Comparison of ENCODE assay signal across 8 cellular contexts in the genomic region with DNA sequence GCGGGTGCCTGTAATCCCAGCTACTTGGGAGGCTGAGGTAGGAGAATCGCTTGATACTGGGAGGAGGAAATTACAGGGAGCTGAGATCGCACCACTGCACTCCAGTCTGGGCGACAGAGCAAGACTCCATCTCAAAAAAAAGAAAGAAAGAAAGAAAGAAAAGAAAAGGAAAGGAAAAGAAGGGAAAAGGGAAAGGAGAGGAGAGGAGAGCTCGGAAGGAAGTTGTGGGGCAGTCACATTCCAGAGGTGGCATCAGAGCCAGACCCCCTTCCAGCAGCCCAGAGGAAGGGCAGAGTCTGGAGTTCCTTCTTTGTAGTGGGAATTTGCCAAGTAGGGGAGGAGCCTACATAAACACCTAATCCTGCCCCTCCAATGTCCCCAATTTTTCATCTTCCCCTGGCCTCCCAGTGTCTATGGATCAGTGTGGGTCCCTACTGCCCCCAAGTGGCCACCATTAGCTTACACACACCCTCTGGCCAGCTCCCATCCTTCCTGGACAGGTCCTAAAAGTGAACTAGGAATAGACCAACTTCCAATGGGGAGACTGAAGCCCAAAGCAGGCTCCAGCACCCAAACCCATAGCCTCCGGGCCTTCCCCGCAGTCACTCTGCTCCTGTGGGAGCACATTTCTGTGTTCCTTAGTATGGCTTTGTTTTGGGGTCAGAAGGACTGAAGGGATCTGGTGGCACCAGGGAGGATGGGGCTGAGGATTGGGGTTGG. TPM values are rescaled to one million over a fixed set of nuclear protein-coding genes. Genes with fewer than 3 reads are reported as not detected.
DNase-seq lines count a peak whose midpoint lies in the region; ATAC-seq and TF ChIP-seq lines count a peak whose summit lies in the region.

No MANE protein-coding gene starts in this region.

- H3K4me3 ChIP-seq in adrenal gland: no peak overlapping the region

- intact Hi-C loops in adrenal gland (cut with DNase I) (loop anchor here (5.0 kb wide), 1 partner anchor 86 kb away; no protein-coding TSS in a partner anchor), left ventricle myocardium superior (cut with micrococcal nuclease) (no loop called here), sciatic nerve (cut with DNase I) (loop anchor here (10.0 kb wide), 1 partner anchor 58 kb away; a partner anchor contains a TSS)

- peak; percentile 58 to 81 (median 74) for TF ChIP-seq CTCF in adrenal gland (IDR thresholded peaks at IDR 0.05)

- TF ChIP-seq POLR2A in adrenal gland (IDR thresholded peaks at IDR 0.05): no peak

- H3K27ac ChIP-seq in adrenal gland: no peak overlapping the region

- H3K4me1 ChIP-seq in adrenal gland (replicated peaks in 1 of 2): peaks cover 9% of the 10 kb centered on the region in 2 donors

- no peaks in the 10 kb centered on the region for H3K9me3 ChIP-seq in adrenal gland (replicated peaks in 1 of 3)

- H3K36me3 ChIP-seq in adrenal gland (replicated peaks in 1 of 2): no peaks in the 10 kb centered on the region

- WGBS in adrenal gland, 4 donors: 65 to 87% (median 69%) methylated on average over 5 to 7 of the region's 7 CpGs

- peak; percentile 28 for DNase-seq in DMS79 (lab: John Stamatoyannopoulos, UW)
- peak; percentile 87 for DNase-seq in NCI-H82 (lab: John Stamatoyannopoulos, UW)
- peak; percentile 63 to 86 (median 74) for DNase-seq in adrenal gland
- DNase-seq in left ventricle myocardium superior: no peak
- no peak for DNase-seq in sciatic nerve (ENCODE audit: low spot score)
- no peak for DNase-seq in GM19238 (ENCODE audit: insufficient read length, low spot score)

- H3K27me3 ChIP-seq in adrenal gland: peaks cover 15% of the 10 kb centered on the region

- ATAC-seq in HG02852 (IDR thresholded peaks at IDR 0.05; ENCODE audit: unreplicated experiment): peak; percentile 59
- peak; percentile 87 for ATAC-seq in left ventricle myocardium superior
- ATAC-seq in sciatic nerve: peak; percentile 56
- no peak for ATAC-seq in GM21390 (IDR thresholded peaks at IDR 0.05; ENCODE audit: unreplicated experiment)

RNA-seq across cellular contexts. Expression of a gene that starts 39.6 kb away (rescaled TPM):
- total RNA-seq in adrenal gland (1,000 to 10,000 TPM in 1 of 8 donors, 100 to 1,000 TPM in 7; 184 to 1,192 (median 768) TPM), left ventricle myocardium superior (2,442 TPM), sciatic nerve (415 TPM)
- 1,000 to 10,000 TPM in 2 of 3 donors, 10 to 100 TPM in 1; 83.3 to 2,276 (median 1,235) TPM for polyA plus RNA-seq in adrenal gland

Comparison
In these comparisons a context has a peak if more than half of its experiments do, and no peak if none do; other contexts are left out.
1. DNase-seq: peak in DMS79 (single experiment), NCI-H82 (single experiment) and adrenal gland (7 of 7); none in left ventricle myocardium superior (single experiment), sciatic nerve (single experiment) and GM19238 (single experiment).